ENCODE assay signal across 9 cellular contexts in genomic region chr19:35931874-35932202, GRCh38. TPM values are rescaled to one million over a fixed set of nuclear protein-coding genes. Genes with fewer than 3 reads are reported as not detected.
DNase-seq lines count a peak whose midpoint lies in the region; ATAC-seq and TF ChIP-seq lines count a peak whose summit lies in the region.
"Had no signal": no experiment of that assay in that cellular context is flagged by ENCODE, and none has a peak within 500 bp of the region (broad histone marks: within the 10 kb centered on the region; RNA-seq: fewer than 3 reads in every experiment).

No MANE protein-coding gene starts in this region.

- H2BK20ac ChIP-seq in H9 (ENCODE audit: low read depth, low read length, poor library complexity, severe bottlenecking), result no peak overlapping the region

- no peak for DNase-seq in H9
- DNase-seq in activated CD4-positive, alpha-beta memory T cell treated with anti-CD3 and anti-CD28 coated beads for 36 hours, result no peak
- DNase-seq in mesendoderm, result no peak
- no peak for DNase-seq in Ammon's horn (ENCODE audit: low spot score)
- no peak for DNase-seq in AG08396 (ENCODE audit: low spot score)

- peaks cover 7% of the 10 kb centered on the region for H3K27me3 Mint-ChIP-seq in H9 (ENCODE audit: low read depth)
- H3K27me3 Mint-ChIP-seq in activated CD4-positive, alpha-beta memory T cell treated with anti-CD3 and anti-CD28 coated beads for 36 hours, result no peaks in the 10 kb centered on the region

- H3K79me2 ChIP-seq in H9 (ENCODE audit: insufficient read depth, low read length) (no peaks in the 10 kb centered on the region), mesendoderm (ENCODE audit: control insufficient read depth, insufficient read depth, low read length) (no peaks in the 10 kb centered on the region)

- peak overlapping the region in 10 of 11 experiments; percentile 9 to 58 (median 38); a peak in 12 of 22 replicates for H3K4me2 ChIP-seq in BLaER1 treated with 17β-estradiol and CSF1 and Interleukin-3, amounts not matched to agents 10 nM and 100 nM
- H3K4me2 ChIP-seq in H9 (ENCODE audit: insufficient read depth, insufficient read length, low read length) (peak overlapping the region; percentile 26), mesendoderm (ENCODE audit: low read length) (peak overlapping the region; percentile 8)

- peaks cover 7 to 22% (median 15%) of the 10 kb centered on the region in 11 experiments; a peak in 17 of 22 replicates for H3K27me3 ChIP-seq in BLaER1 treated with 17β-estradiol and CSF1 and Interleukin-3, amounts not matched to agents 10 nM and 100 nM
- no peaks in the 10 kb centered on the region for H3K27me3 ChIP-seq in H9 (ENCODE audit: insufficient read depth, low read length)
- H3K27me3 ChIP-seq in mesendoderm (ENCODE audit: insufficient read depth, low read length, poor library complexity), result no peaks in the 10 kb centered on the region

- H2BK120ac ChIP-seq in H9 (ENCODE audit: low read depth, low read length, poor library complexity, severe bottlenecking) (no peak overlapping the region), mesendoderm (ENCODE audit: low read depth, low read length) (no peak overlapping the region)

- CTCF ChIA-PET in activated CD4-positive, alpha-beta memory T cell treated with anti-CD3 and anti-CD28 coated beads for 36 hours (lab: Charles Lee), result interaction anchor here (0.6 to 2.8 kb wide), 14 partner anchors 20 to 239 kb away, joined by 3 to 57 read pairs (median 5); partner anchors contain the start of genes NFKBID, PSENEN and U2AF1L4

- peak overlapping the region; percentile 90 to 96 (median 91) for H3K27ac Mint-ChIP-seq in H9
- H3K27ac Mint-ChIP-seq in activated CD4-positive, alpha-beta memory T cell treated with anti-CD3 and anti-CD28 coated beads for 36 hours, result peak overlapping the region; percentile 25

- ATAC-seq in GM21786 (IDR thresholded peaks at IDR 0.05; ENCODE audit: unreplicated experiment) (no peak), GM18909 (IDR thresholded peaks at IDR 0.05; ENCODE audit: poor library complexity, unreplicated experiment) (no peak)

- H3K56ac ChIP-seq in H9 (ENCODE audit: insufficient read length, low read depth, low read length), result no peak overlapping the region
- no peak overlapping the region for H3K56ac ChIP-seq in mesendoderm (ENCODE audit: low read length)

- H3K79me1 ChIP-seq in H9 (ENCODE audit: insufficient read depth, low read depth, low read length, poor library complexity, severe bottlenecking) (no peaks in the 10 kb centered on the region), mesendoderm (ENCODE audit: low read length) (no peaks in the 10 kb centered on the region)

- H2AK5ac ChIP-seq in H9 (ENCODE audit: insufficient read length, low read length) (no peak overlapping the region), mesendoderm (ENCODE audit: low read length) (no peak overlapping the region)

- no peaks in the 10 kb centered on the region for H3K36me3 ChIP-seq in BLaER1 treated with 17β-estradiol and CSF1 and Interleukin-3, amounts not matched to agents 10 nM and 100 nM
- H3K36me3 ChIP-seq in mesendoderm (ENCODE audit: control insufficient read depth, insufficient read depth, low read length), result no peaks in the 10 kb centered on the region

- H2BK5ac ChIP-seq in H9 (ENCODE audit: insufficient read length, low read length) (no peak overlapping the region), mesendoderm (ENCODE audit: low read length) (no peak overlapping the region)

- peak overlapping the region in 1 of 11 experiments; percentile 8; a peak in 1 of 22 replicates for H3K9ac ChIP-seq in BLaER1 treated with 17β-estradiol and CSF1 and Interleukin-3, amounts not matched to agents 10 nM and 100 nM
- no peak overlapping the region for H3K9ac ChIP-seq in H9 (ENCODE audit: extremely low read depth, insufficient read length, low read length)
- no peak overlapping the region for H3K9ac ChIP-seq in mesendoderm (ENCODE audit: low read length)

- H4K91ac ChIP-seq in H9 (ENCODE audit: insufficient read length, low read depth, low read length), result no peak overlapping the region

- H3K14ac ChIP-seq in H9 (ENCODE audit: insufficient read depth, low read length), result no peak overlapping the region

- no peak overlapping the region for H4K8ac ChIP-seq in H9 (replicated peaks; ENCODE audit: insufficient read length, low read depth, low read length)
- no peak overlapping the region for H4K8ac ChIP-seq in mesendoderm (ENCODE audit: low read depth, low read length)

- no peak overlapping the region for H2BK15ac ChIP-seq in H9 (ENCODE audit: low read depth, low read length)
- H2BK15ac ChIP-seq in mesendoderm (replicated peaks; ENCODE audit: low read depth), result no peak overlapping the region

- no peak overlapping the region for H4K5ac ChIP-seq in H9 (ENCODE audit: insufficient read length, low read depth, low read length)
- no peak overlapping the region for H4K5ac ChIP-seq in mesendoderm (ENCODE audit: low read length)

- no peak overlapping the region for H3K4me3 ChIP-seq in BLaER1 treated with 17β-estradiol and CSF1 and Interleukin-3, amounts not matched to agents 10 nM and 100 nM
- H3K4me3 ChIP-seq in mesendoderm (ENCODE audit: low read length), result no peak overlapping the region

- H3K23ac ChIP-seq in H9 (ENCODE audit: insufficient read length, low read depth, low read length) (no peak overlapping the region), mesendoderm (ENCODE audit: low read length) (no peak overlapping the region)

- H2BK12ac ChIP-seq in H9 (ENCODE audit: insufficient read length, low read depth, low read length), result no peak overlapping the region

- H3K4me1 Mint-ChIP-seq in H9, result peaks cover 26 to 27% of the 10 kb centered on the region in 2 experiments
- peaks cover 27% of the 10 kb centered on the region for H3K4me1 Mint-ChIP-seq in activated CD4-positive, alpha-beta memory T cell treated with anti-CD3 and anti-CD28 coated beads for 36 hours (ENCODE audit: low read depth)

- no peak overlapping the region for H2AFZ ChIP-seq in H9 (ENCODE audit: low read length)

- H3K4me1 ChIP-seq in BLaER1 treated with 17β-estradiol and CSF1 and Interleukin-3, amounts not matched to agents 10 nM and 100 nM, result peaks cover 42 to 59% (median 46%) of the 10 kb centered on the region in 10 experiments
- H3K4me1 ChIP-seq in H9 (ENCODE audit: insufficient read depth, low read length) (no peaks in the 10 kb centered on the region), mesendoderm (ENCODE audit: control insufficient read depth, low read depth, low read length) (peaks cover 4% of the 10 kb centered on the region)

- TF ChIP-seq CTCF in H9 (conservative IDR thresholded peaks at IDR 0.05), result no peak

- H3K4ac ChIP-seq in H9 (ENCODE audit: low read depth, low read length) (no peak overlapping the region), mesendoderm (ENCODE audit: low read depth, low read length) (no peak overlapping the region)

- no peaks in the 10 kb centered on the region for H3K9me3 Mint-ChIP-seq in H9
- no peaks in the 10 kb centered on the region for H3K9me3 Mint-ChIP-seq in activated CD4-positive, alpha-beta memory T cell treated with anti-CD3 and anti-CD28 coated beads for 36 hours

- H3K27ac ChIP-seq in BLaER1 treated with 17β-estradiol and CSF1 and Interleukin-3, amounts not matched to agents 10 nM and 100 nM, result no peak overlapping the region
- H3K27ac ChIP-seq in H9 (ENCODE audit: insufficient read length, low read depth, low read length) (peak overlapping the region; percentile 21), mesendoderm (ENCODE audit: low read depth, low read length) (no peak overlapping the region)

- no CpG with 5 or more reads among the region's 9 CpGs for WGBS in H9 (ENCODE audit: extremely low coverage, insufficient read length, low lambda C conversion rate)
- WGBS in mesendoderm (ENCODE audit: extremely low coverage, insufficient coverage, low lambda C conversion rate), result no CpG with 5 or more reads among the region's 9 CpGs

- H3K23me2 ChIP-seq in H9 (ENCODE audit: insufficient read length, low read depth, low read length, poor library complexity, severe bottlenecking), result peaks cover 9% of the 10 kb centered on the region

- POLR2A ChIA-PET in activated CD4-positive, alpha-beta memory T cell treated with anti-CD3 and anti-CD28 coated beads for 36 hours (lab: Charles Lee), result interaction anchor here (0.9 to 2.4 kb wide), 4 partner anchors 10 to 49 kb away, joined by 3 to 8 read pairs (median 5); partner anchors contain the start of gene NFKBID

- intact Hi-C loops in activated CD4-positive, alpha-beta memory T cell treated with anti-CD3 and anti-CD28 coated beads for 36 hours (cut with micrococcal nuclease), result loop anchor here (1.0 kb wide), 6 partner anchors 29 to 238 kb away; partner anchors contain the start of genes PSENEN and U2AF1L4

- no peaks in the 10 kb centered on the region for H3K36me3 Mint-ChIP-seq in H9 (ENCODE audit: insufficient read depth in 1 of 3, low read depth in 3 of 3)
- H3K36me3 Mint-ChIP-seq in activated CD4-positive, alpha-beta memory T cell treated with anti-CD3 and anti-CD28 coated beads for 36 hours, result no peaks in the 10 kb centered on the region

- 0 out of 22 replicates have a peak, but pooled peaks cover 0 to under 1% (median 0%) of the 10 kb centered on the region in 11 experiments for H4K20me1 ChIP-seq in BLaER1 treated with 17β-estradiol and CSF1 and Interleukin-3, amounts not matched to agents 10 nM and 100 nM
- H4K20me1 ChIP-seq in H9 (ENCODE audit: control insufficient read depth, insufficient read depth, insufficient read length), result no peaks in the 10 kb centered on the region

- H3K18ac ChIP-seq in H9 (ENCODE audit: insufficient read length, low read depth, low read length), result no peak overlapping the region
- no peak overlapping the region for H3K18ac ChIP-seq in mesendoderm (ENCODE audit: low read length)

- no peaks in the 10 kb centered on the region for H3K9me3 ChIP-seq in BLaER1 treated with 17β-estradiol and CSF1 and Interleukin-3, amounts not matched to agents 10 nM and 100 nM (replicated peaks in 1 of 11)
- no peaks in the 10 kb centered on the region for H3K9me3 ChIP-seq in H9 (ENCODE audit: control insufficient read depth, low read depth, low read length)

- H3T11ph ChIP-seq in H9 (ENCODE audit: low read length), result no peak overlapping the region

- peak overlapping the region; percentile 46 to 75 for H3K4me3 Mint-ChIP-seq in H9
- peak overlapping the region; percentile 62 for H3K4me3 Mint-ChIP-seq in activated CD4-positive, alpha-beta memory T cell treated with anti-CD3 and anti-CD28 coated beads for 36 hours

RNA-seq across cellular contexts. Expression of gene LRFN3, which starts 4.3 kb away (rescaled TPM):
- total RNA-seq in H9 (2021), result 18.4 and 20.5 TPM in 2 replicates
- 1 to 10 TPM; 8.7 to 9.1 TPM for total RNA-seq in activated CD4-positive, alpha-beta memory T cell treated with anti-CD3 and anti-CD28 coated beads for 36 hours
- 7.6 TPM for polyA plus RNA-seq in mesendoderm (2013, experiment 1 of 2)
- polyA plus RNA-seq in mesendoderm (2013, experiment 2 of 2), result 8.2 TPM

RNA-seq across cellular contexts. Expression of gene TYROBP, which starts 23.7 kb away (rescaled TPM):
- total RNA-seq in H9 (2021), result not detected in 2 replicates
- not detected for total RNA-seq in activated CD4-positive, alpha-beta memory T cell treated with anti-CD3 and anti-CD28 coated beads for 36 hours
- polyA plus RNA-seq in mesendoderm (2013, experiment 1 of 2), result 0.34 TPM
- polyA plus RNA-seq in mesendoderm (2013, experiment 2 of 2), result 0.29 TPM
- total RNA-seq: myocyte had no signal

RNA-seq across cellular contexts. Expression of gene HCST, which starts 29.5 kb away (rescaled TPM):
- total RNA-seq in H9 (2021), result 0.68 and 1.8 TPM in 2 replicates
- 10 to 100 TPM; 50.7 to 52.9 TPM for total RNA-seq in activated CD4-positive, alpha-beta memory T cell treated with anti-CD3 and anti-CD28 coated beads for 36 hours
- 3.3 TPM for polyA plus RNA-seq in mesendoderm (2013, experiment 1 of 2)
- 3.4 TPM for polyA plus RNA-seq in mesendoderm (2013, experiment 2 of 2)
- total RNA-seq: myocyte had no signal

RNA-seq across cellular contexts. Expression of gene NFKBID, which starts 31.5 kb away (rescaled TPM):
- 18.4 and 18.8 TPM in 2 replicates for total RNA-seq in H9 (2021)
- 10 to 100 TPM; 66.7 to 70.9 TPM for total RNA-seq in activated CD4-positive, alpha-beta memory T cell treated with anti-CD3 and anti-CD28 coated beads for 36 hours
- polyA plus RNA-seq in mesendoderm (2013, experiment 1 of 2), result 5.1 TPM
- polyA plus RNA-seq in mesendoderm (2013, experiment 2 of 2), result 5.1 TPM

Comparison
In these comparisons a context has a peak if more than half of its experiments do, and no peak if none do; other contexts are left out.
1. RNA of gene HCST, which starts 29.5 kb away (total RNA-seq): 50.7 to 52.9 TPM in activated CD4-positive, alpha-beta memory T cell treated with anti-CD3 and anti-CD28 coated beads for 36 hours; 0.68 to 1.8 TPM in H9; every median in the first group is over 10 times any median in the second.
2. Peak in every context shown above with its lines, with median percentiles within 50 percentile points of each other: H3K4me2 ChIP-seq.